17 cellular contexts compared by ENCODE assay signal in genomic region chr9:35559792-35560530, GRCh38. TPM values are rescaled to one million over a fixed set of nuclear protein-coding genes. Genes with fewer than 3 reads are reported as not detected.
"Had no signal": no experiment of that assay in that cellular context is flagged by ENCODE, and none has a peak within 500 bp of the region (broad histone marks: within the 10 kb centered on the region; RNA-seq: fewer than 3 reads in every experiment).

No MANE protein-coding gene starts in this region.

- H3K4me1 Mint-ChIP-seq: activated naive CD4-positive, alpha-beta T cell treated with anti-CD3 and anti-CD28 coated beads, Interleukin-2, amount 10 ng/mL, durations not matched to agents 7 days and 5 days had no signal

- ATAC-seq: activated T-cell treated with anti-CD3 and anti-CD28 coated beads, Interleukin-2, amount 50 U/mL, for 72 hours; foreskin keratinocyte had no signal

- H3K4me3 Mint-ChIP-seq: activated naive CD4-positive, alpha-beta T cell treated with anti-CD3 and anti-CD28 coated beads, Interleukin-2, amount 10 ng/mL, durations not matched to agents 7 days and 5 days; activated T-cell treated with anti-CD3 and anti-CD28 coated beads, Interleukin-2, amount 50 U/mL, for 72 hours; brain; immature natural killer cell; naive B cell had no signal

- H3K27ac ChIP-seq: foreskin keratinocyte, hepatocyte, thyroid gland had no signal

- H3K36me3 Mint-ChIP-seq: activated naive CD4-positive, alpha-beta T cell treated with anti-CD3 and anti-CD28 coated beads, Interleukin-2, amount 10 ng/mL, durations not matched to agents 7 days and 5 days had no signal

- H3K9me3 Mint-ChIP-seq: activated naive CD4-positive, alpha-beta T cell treated with anti-CD3 and anti-CD28 coated beads, Interleukin-2, amount 10 ng/mL, durations not matched to agents 7 days and 5 days; activated T-cell treated with anti-CD3 and anti-CD28 coated beads, Interleukin-2, amount 50 U/mL, for 72 hours; brain; immature natural killer cell; naive B cell had no signal

- H3K27ac Mint-ChIP-seq: activated naive CD4-positive, alpha-beta T cell treated with anti-CD3 and anti-CD28 coated beads, Interleukin-2, amount 10 ng/mL, durations not matched to agents 7 days and 5 days; activated T-cell treated with anti-CD3 and anti-CD28 coated beads, Interleukin-2, amount 50 U/mL, for 72 hours; immature natural killer cell; naive B cell had no signal

- H3K4me1 ChIP-seq: foreskin keratinocyte had no signal

- H3K4me3 ChIP-seq: hepatocyte, lung, thyroid gland had no signal

- H3K9me3 ChIP-seq: thyroid gland had no signal

- H3K27me3 Mint-ChIP-seq: brain, naive B cell had no signal

- H3K27me3 ChIP-seq: foreskin keratinocyte, hepatocyte, thyroid gland had no signal

- DNase-seq: activated CD4-positive, alpha-beta T cell treated with anti-CD3 and anti-CD28 coated beads for 4 hours; activated CD4-positive, alpha-beta T cell treated with anti-CD3 and anti-CD28 coated beads, Interleukin-2, amount 50 U/mL, for 48 hours; activated CD4-positive, CD25-positive, alpha-beta regulatory T cell; activated effector memory CD4-positive, alpha-beta T cell treated with anti-CD3 and anti-CD28 coated beads, Interleukin-2, amount 50 U/mL, for 16 hours; activated naive CD4-positive, alpha-beta T cell treated with anti-CD3 and anti-CD28 coated beads, Interleukin-2, amount 10 ng/mL, durations not matched to agents 7 days and 5 days; activated T-cell treated with anti-CD3 and anti-CD28 coated beads, Interleukin-2, amount 50 U/mL, for 72 hours; dermis blood vessel endothelial cell; effector memory CD4-positive, alpha-beta T cell; foreskin keratinocyte; immature natural killer cell; naive B cell; retina; stimulated activated CD4-positive, alpha-beta T cell treated with anti-CD3 and anti-CD28 coated beads, Interleukin-12 subunit alpha, Interleukin-12 subunit beta, amount 100 ng/mL, for 4 hours; thyroid gland had no signal

RNA-seq across cellular contexts. Expression of gene CD72, which starts 58.3 kb away (rescaled TPM):
- total RNA-seq: dermis blood vessel endothelial cell had no signal
